ENCODE assay signal across 1 cellular context in the genomic region with DNA sequence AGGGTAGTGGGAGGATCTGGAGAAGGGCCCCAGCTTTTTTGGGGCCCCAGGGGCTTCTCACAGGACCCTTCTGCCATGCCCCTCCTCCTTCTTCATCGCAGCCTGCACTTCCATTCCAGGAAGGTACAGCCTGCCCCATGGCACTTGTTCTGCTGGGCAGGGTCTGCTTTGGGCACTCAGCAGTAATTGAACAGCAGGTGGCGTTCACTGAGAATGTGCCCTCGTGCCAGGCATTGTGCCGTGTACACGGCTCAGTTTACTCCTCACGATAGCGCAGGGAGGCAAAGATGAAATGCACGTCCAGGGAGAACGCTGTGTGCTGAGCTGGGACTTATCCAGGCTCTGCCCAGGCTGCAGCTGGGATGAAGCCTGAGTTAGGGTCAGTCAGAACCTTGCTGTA.
TF ChIP-seq lines count a peak whose summit lies in the region.

No MANE protein-coding gene starts in this region.

TF ChIP-seq in HepG2, 621 proteins besides CTCF, POLR2A, EP300 and RAD21:
- TF ChIP-seq, protein P1, sequence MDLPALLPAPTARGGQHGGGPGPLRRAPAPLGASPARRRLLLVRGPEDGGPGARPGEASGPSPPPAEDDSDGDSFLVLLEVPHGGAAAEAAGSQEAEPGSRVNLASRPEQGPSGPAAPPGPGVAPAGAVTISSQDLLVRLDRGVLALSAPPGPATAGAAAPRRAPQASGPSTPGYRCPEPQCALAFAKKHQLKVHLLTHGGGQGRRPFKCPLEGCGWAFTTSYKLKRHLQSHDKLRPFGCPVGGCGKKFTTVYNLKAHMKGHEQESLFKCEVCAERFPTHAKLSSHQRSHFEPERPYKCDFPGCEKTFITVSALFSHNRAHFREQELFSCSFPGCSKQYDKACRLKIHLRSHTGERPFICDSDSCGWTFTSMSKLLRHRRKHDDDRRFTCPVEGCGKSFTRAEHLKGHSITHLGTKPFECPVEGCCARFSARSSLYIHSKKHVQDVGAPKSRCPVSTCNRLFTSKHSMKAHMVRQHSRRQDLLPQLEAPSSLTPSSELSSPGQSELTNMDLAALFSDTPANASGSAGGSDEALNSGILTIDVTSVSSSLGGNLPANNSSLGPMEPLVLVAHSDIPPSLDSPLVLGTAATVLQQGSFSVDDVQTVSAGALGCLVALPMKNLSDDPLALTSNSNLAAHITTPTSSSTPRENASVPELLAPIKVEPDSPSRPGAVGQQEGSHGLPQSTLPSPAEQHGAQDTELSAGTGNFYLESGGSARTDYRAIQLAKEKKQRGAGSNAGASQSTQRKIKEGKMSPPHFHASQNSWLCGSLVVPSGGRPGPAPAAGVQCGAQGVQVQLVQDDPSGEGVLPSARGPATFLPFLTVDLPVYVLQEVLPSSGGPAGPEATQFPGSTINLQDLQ (CRISPR knock-in tag; IDR thresholded peaks at IDR 0.05) = no peak
- TF ChIP-seq SRSF1 (optimal IDR thresholded peaks at IDR 0.05; ENCODE audit: low read depth, low read length) = no peak
- TF ChIP-seq GMEB1 (CRISPR knock-in tag; IDR thresholded peaks at IDR 0.05; ENCODE audit: borderline replicate concordance) = no peak
- TF ChIP-seq ATM (IDR thresholded peaks at IDR 0.05; ENCODE audit: borderline replicate concordance) = no peak
- no peak for TF ChIP-seq ZNF678 (CRISPR knock-in tag; IDR thresholded peaks at IDR 0.05)
- no peak for TF ChIP-seq TCF12 (IDR thresholded peaks at IDR 0.05)
- no peak for TF ChIP-seq TCF12 (CRISPR knock-in tag; IDR thresholded peaks at IDR 0.05)
- no peak for TF ChIP-seq NR3C1 (CRISPR knock-in tag; IDR thresholded peaks at IDR 0.05)
- no peak for TF ChIP-seq HOXA5 (CRISPR knock-in tag; IDR thresholded peaks at IDR 0.05)
- TF ChIP-seq SOX6 (IDR thresholded peaks at IDR 0.05) = no peak
- TF ChIP-seq SOX6 (CRISPR knock-in tag; IDR thresholded peaks at IDR 0.05) = no peak
- TF ChIP-seq ZBTB7A (CRISPR knock-in tag; IDR thresholded peaks at IDR 0.05) = no peak
- no peak for TF ChIP-seq KAT2B (IDR thresholded peaks at IDR 0.05; ENCODE audit: borderline replicate concordance, low read depth, low read length)
- no peak for TF ChIP-seq NCOA2 (CRISPR knock-in tag; IDR thresholded peaks at IDR 0.05)
- TF ChIP-seq ZNF317 (CRISPR knock-in tag; IDR thresholded peaks at IDR 0.05) = no peak
- TF ChIP-seq CHD2 (IDR thresholded peaks at IDR 0.05; ENCODE audit: low read depth, low read length) = no peak
- TF ChIP-seq CBX1 (IDR thresholded peaks at IDR 0.05; ENCODE audit: low read depth) = no peak
- TF ChIP-seq HIVEP1 (CRISPR knock-in tag; IDR thresholded peaks at IDR 0.05) = no peak
